ENCODE assay signal across 34 cellular contexts in the genomic region with DNA sequence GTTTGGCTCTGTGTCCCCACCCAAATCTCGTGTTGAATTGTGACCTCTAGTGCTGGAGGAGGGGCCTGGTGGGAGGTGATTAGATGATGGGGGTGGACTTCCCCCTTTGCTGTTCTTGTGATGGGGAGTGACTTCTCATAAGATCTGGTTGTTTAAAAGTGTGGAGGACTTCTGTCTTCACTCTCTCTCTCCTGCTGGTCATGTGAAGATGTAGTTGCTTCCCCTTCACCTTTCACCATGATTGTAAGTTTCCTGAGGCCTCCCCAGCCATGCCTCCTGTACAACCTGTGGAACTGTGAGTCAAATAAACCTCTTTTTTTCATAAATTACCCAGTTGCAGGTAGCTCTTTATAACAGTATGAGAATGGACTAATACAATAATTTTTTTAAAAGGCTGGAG.
"Had no signal": no experiment of that assay in that cellular context is flagged by ENCODE, and none has a peak within 500 bp of the region (broad histone marks: within the 10 kb centered on the region; RNA-seq: fewer than 3 reads in every experiment).

No MANE protein-coding gene starts in this region.

- H3K27me3 ChIP-seq: MG63 had no signal

- DNase-seq: Karpas-422, Kasumi-1, MG63, MM.1S, MV-4-11, NCI-H1048, NCI-H1092, NCI-H1092 treated with DMSO at 0.1 percent for 48 hours, NCI-H1105, NCI-H1105 treated with DMSO at 0.1 percent for 48 hours, NCI-H1417, NCI-H1417 treated with DMSO at 0.1 percent for 48 hours, NCI-H1436, NCI-H1436 treated with DMSO at 0.1 percent for 48 hours, NCI-H146, NCI-H1694, NCI-H1694 treated with DMSO at 0.1 percent for 48 hours, NCI-H187, NCI-H187 treated with DMSO at 0.1 percent for 48 hours, NCI-H1930, NCI-H2029, NCI-H2029 treated with DMSO at 0.1 percent for 48 hours, NCI-H2081, NCI-H2081 treated with DMSO at 0.1 percent for 48 hours, NCI-H2107, NCI-H2171, NCI-H2171 treated with DMSO at 0.1 percent for 48 hours, NCI-H2227 treated with DMSO at 0.1 percent for 48 hours, NCI-H226, NCI-H345, NCI-H446, NCI-H446 treated with DMSO at 0.1 percent for 48 hours, NCI-H510A, NCI-H510A treated with DMSO at 0.1 percent for 48 hours had no signal

- H3K36me3 ChIP-seq: MG63 had no signal

- H3K4me3 ChIP-seq: MG63 had no signal
